ENCODE assay signal across 12 cellular contexts in the genomic region with DNA sequence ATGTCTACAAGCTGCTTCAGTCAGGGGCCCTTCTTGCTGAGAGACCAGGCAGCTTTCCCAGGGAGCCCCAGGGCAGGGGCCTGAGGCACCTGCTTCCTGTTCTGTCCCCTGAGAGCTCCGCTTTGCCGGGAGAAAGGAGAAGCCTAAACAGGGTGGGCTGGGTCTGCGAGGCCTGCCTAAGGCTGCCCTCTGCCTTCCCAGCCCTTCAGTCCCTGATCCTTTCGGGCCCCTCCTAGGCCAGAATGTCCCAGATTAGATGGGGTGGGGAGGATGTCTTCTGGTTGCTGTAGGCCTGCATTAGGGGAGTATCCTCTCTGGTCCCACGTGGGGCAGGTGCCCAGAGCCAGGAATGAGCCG.
DNase-seq lines count a peak whose midpoint lies in the region; ATAC-seq and TF ChIP-seq lines count a peak whose summit lies in the region.
"Had no signal": no experiment of that assay in that cellular context is flagged by ENCODE, and none has a peak within 500 bp of the region (broad histone marks: within the 10 kb centered on the region; RNA-seq: fewer than 3 reads in every experiment).

No MANE protein-coding gene starts in this region.

- TF ChIP-seq CTCF in Calu3 (IDR thresholded peaks at IDR 0.05; ENCODE audit: unreplicated experiment) (no peak), coronary artery (IDR thresholded peaks at IDR 0.05) (no peak), neural crest cell (conservative IDR thresholded peaks at IDR 0.05) (no peak)

- DNase-seq in Calu3 (no peak), coronary artery (ENCODE audit: low spot score) (no peak), neural crest cell (ENCODE audit: low read depth, low spot score) (no peak), SIG-M5 (lab: John Stamatoyannopoulos, UW) (no peak), GDM1 (lab: John Stamatoyannopoulos, UW) (no peak)
- no peak for DNase-seq in T-helper 2 cell treated with Interferon-gamma antibody and Interleukin-4, amounts not matched to agents 5 μg/mL and 100 μg/mL, for 36 hours (ENCODE audit: low spot score)
- DNase-seq: activated CD4-positive, alpha-beta T cell treated with anti-CD3 and anti-CD28 coated beads for 1 hour; cerebellar nuclear complex had no signal

- no peak for ATAC-seq in GM18870 (IDR thresholded peaks at IDR 0.05; ENCODE audit: unreplicated experiment)
- ATAC-seq: stimulated activated memory B cell treated with anti-CD40 and anti-IgM and Interleukin-4, amounts not matched to agents 10 μg/mL and 1 μg/mL and 100 μg/mL, for 72 hours had no signal

- H3K9me3 Mint-ChIP-seq in Calu3 (ENCODE audit: low read depth, unreplicated experiment) = no peaks in the 10 kb centered on the region
- no peaks in the 10 kb centered on the region for H3K9me3 Mint-ChIP-seq in neural crest cell
- H3K9me3 Mint-ChIP-seq in T-helper 2 cell treated with Interferon-gamma antibody and Interleukin-4, amounts not matched to agents 5 μg/mL and 100 μg/mL, for 36 hours = no peaks in the 10 kb centered on the region
- H3K9me3 Mint-ChIP-seq: activated T-helper 2 cell treated with anti-CD3 and anti-CD28 coated beads, Interferon-gamma antibody, Interleukin-2, Interleukin-4, amounts not matched to agents 10 μg/mL and 5 μg/mL and 100 μg/mL, durations not matched to agents 14 hours and 24 hours and 36 hours; stimulated activated memory B cell treated with anti-CD40 and anti-IgM and Interleukin-4, amounts not matched to agents 10 μg/mL and 1 μg/mL and 100 μg/mL, for 72 hours had no signal

- peaks cover 40% of the 10 kb centered on the region for H3K4me1 Mint-ChIP-seq in Calu3 (ENCODE audit: low read depth, unreplicated experiment)
- peaks cover 87% of the 10 kb centered on the region for H3K4me1 Mint-ChIP-seq in neural crest cell
- no peaks in the 10 kb centered on the region for H3K4me1 Mint-ChIP-seq in T-helper 2 cell treated with Interferon-gamma antibody and Interleukin-4, amounts not matched to agents 5 μg/mL and 100 μg/mL, for 36 hours (ENCODE audit: low read depth)
- H3K4me1 Mint-ChIP-seq: stimulated activated memory B cell treated with anti-CD40 and anti-IgM and Interleukin-4, amounts not matched to agents 10 μg/mL and 1 μg/mL and 100 μg/mL, for 72 hours had no signal

- H3K27ac Mint-ChIP-seq in Calu3 (ENCODE audit: unreplicated experiment) (peak overlapping the region; percentile 66), neural crest cell (ENCODE audit: unreplicated experiment) (peak overlapping the region; percentile 99)
- H3K27ac Mint-ChIP-seq in T-helper 2 cell treated with Interferon-gamma antibody and Interleukin-4, amounts not matched to agents 5 μg/mL and 100 μg/mL, for 36 hours = no peak overlapping the region
- H3K27ac Mint-ChIP-seq: activated T-helper 2 cell treated with anti-CD3 and anti-CD28 coated beads, Interferon-gamma antibody, Interleukin-2, Interleukin-4, amounts not matched to agents 10 μg/mL and 5 μg/mL and 100 μg/mL, durations not matched to agents 14 hours and 24 hours and 36 hours; stimulated activated memory B cell treated with anti-CD40 and anti-IgM and Interleukin-4, amounts not matched to agents 10 μg/mL and 1 μg/mL and 100 μg/mL, for 72 hours had no signal

- TF ChIP-seq RAD21 in Ishikawa (IDR thresholded peaks at IDR 0.05; ENCODE audit: low read depth) = no peak

- peak overlapping the region in 1 of 2 donors; percentile 80 for H3K27ac ChIP-seq in coronary artery

- H3K27me3 Mint-ChIP-seq in Calu3 (ENCODE audit: unreplicated experiment) (no peaks in the 10 kb centered on the region), neural crest cell (ENCODE audit: low read depth) (peaks cover 4% of the 10 kb centered on the region)
- no peaks in the 10 kb centered on the region for H3K27me3 Mint-ChIP-seq in T-helper 2 cell treated with Interferon-gamma antibody and Interleukin-4, amounts not matched to agents 5 μg/mL and 100 μg/mL, for 36 hours (ENCODE audit: low read depth)

- TF ChIP-seq EP300 in Ishikawa (IDR thresholded peaks at IDR 0.05; ENCODE audit: borderline replicate concordance) = no peak

- peaks cover 12% of the 10 kb centered on the region for H3K36me3 Mint-ChIP-seq in Calu3 (ENCODE audit: insufficient read depth, unreplicated experiment)
- no peaks in the 10 kb centered on the region for H3K36me3 Mint-ChIP-seq in neural crest cell (ENCODE audit: low read depth)
- H3K36me3 Mint-ChIP-seq in T-helper 2 cell treated with Interferon-gamma antibody and Interleukin-4, amounts not matched to agents 5 μg/mL and 100 μg/mL, for 36 hours (ENCODE audit: low read depth) = no peaks in the 10 kb centered on the region
- H3K36me3 Mint-ChIP-seq: stimulated activated memory B cell treated with anti-CD40 and anti-IgM and Interleukin-4, amounts not matched to agents 10 μg/mL and 1 μg/mL and 100 μg/mL, for 72 hours had no signal

- no TSS peak for BruUV-seq in Calu3 (replicated peaks; lab: Mats Ljungman, UMichigan)

- intact Hi-C loops in Calu3 (cut with micrococcal nuclease; ENCODE audit: unreplicated experiment) = no loop called here

- H3K4me3 ChIP-seq in coronary artery = peak overlapping the region; percentile 66

- CTCF ChIA-PET in Calu3 (lab: Charles Lee) = interaction anchor here (2.8 kb wide), 1 partner anchor 11 kb away, joined by 18 read pairs; no protein-coding TSS in a partner anchor

- H3K4me3 Mint-ChIP-seq in Calu3 (ENCODE audit: low read depth, unreplicated experiment) (peak overlapping the region; percentile 72), neural crest cell (peak overlapping the region; percentile 89)
- no peak overlapping the region for H3K4me3 Mint-ChIP-seq in T-helper 2 cell treated with Interferon-gamma antibody and Interleukin-4, amounts not matched to agents 5 μg/mL and 100 μg/mL, for 36 hours
- H3K4me3 Mint-ChIP-seq: stimulated activated memory B cell treated with anti-CD40 and anti-IgM and Interleukin-4, amounts not matched to agents 10 μg/mL and 1 μg/mL and 100 μg/mL, for 72 hours had no signal

TF ChIP-seq in Ishikawa, 13 proteins besides CTCF, POLR2A, EP300 and RAD21:
- TF ChIP-seq CREB1 (IDR thresholded peaks at IDR 0.05; ENCODE audit: low read depth) = no peak
- TF ChIP-seq, protein P1, sequence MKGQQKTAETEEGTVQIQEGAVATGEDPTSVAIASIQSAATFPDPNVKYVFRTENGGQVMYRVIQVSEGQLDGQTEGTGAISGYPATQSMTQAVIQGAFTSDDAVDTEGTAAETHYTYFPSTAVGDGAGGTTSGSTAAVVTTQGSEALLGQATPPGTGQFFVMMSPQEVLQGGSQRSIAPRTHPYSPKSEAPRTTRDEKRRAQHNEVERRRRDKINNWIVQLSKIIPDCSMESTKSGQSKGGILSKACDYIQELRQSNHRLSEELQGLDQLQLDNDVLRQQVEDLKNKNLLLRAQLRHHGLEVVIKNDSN (IDR thresholded peaks at IDR 0.05) = 0 out of 2 replicates have a peak, but pooled peaks have one; percentile 10
TF ChIP-seq in Ishikawa: peak in this region for 1.
